Comparison of ENCODE assay signal across 23 cellular contexts in genomic region chr3:170804095-170804494, GRCh38.
"Had no signal": no experiment of that assay in that cellular context is flagged by ENCODE, and none has a peak within 500 bp of the region (broad histone marks: within the 10 kb centered on the region; RNA-seq: fewer than 3 reads in every experiment).

No MANE protein-coding gene starts in this region.

- ATAC-seq: activated T-cell treated with anti-CD3 and anti-CD28 coated beads, Interleukin-2, amount 50 U/mL, for 4 hours; effector memory CD8-positive, alpha-beta T cell; heart right ventricle; left cardiac atrium; sciatic nerve; stimulated activated naive B cell treated with anti-CD40 and anti-IgM and Interleukin-4, amounts not matched to agents 10 μg/mL and 1 μg/mL and 100 μg/mL, for 72 hours had no signal

- H3K9me3 ChIP-seq: colonic mucosa, esophagus muscularis mucosa, uterus had no signal

- DNase-seq: activated CD4-positive, alpha-beta T cell treated with anti-CD3 and anti-CD28 coated beads for 4 hours; activated CD4-positive, alpha-beta T cell treated with anti-CD3 and anti-CD28 coated beads, Interleukin-2, amount 50 U/mL, for 48 hours; activated CD4-positive, CD25-positive, alpha-beta regulatory T cell; activated CD8-positive, alpha-beta memory T cell treated with anti-CD3 and anti-CD28 coated beads, Interleukin-2, amount 50 U/mL, for 48 hours; activated naive CD4-positive, alpha-beta T cell treated with Interleukin-2 at 50 U/mL for 16 hours; activated naive CD8-positive, alpha-beta T cell treated with anti-CD3 and anti-CD28 coated beads for 36 hours; activated T-cell treated with anti-CD3 and anti-CD28 coated beads, Interleukin-2, amount 50 U/mL, for 4 hours; colonic mucosa; dorsolateral prefrontal cortex; effector memory CD8-positive, alpha-beta T cell; heart right ventricle; islet precursor cell; left cardiac atrium; naive B cell; occipital lobe; small intestine; stimulated activated CD4-positive, alpha-beta T cell treated with anti-CD3 and anti-CD28 coated beads, Interleukin-15, amount 100 ng/mL, for 24 hours; stimulated activated CD8-positive, alpha-beta memory T cell treated with anti-CD3 and anti-CD28 coated beads, Interleukin-4, amount 100 ng/mL, for 48 hours; stimulated activated naive B cell treated with anti-CD40 and anti-IgM and Interleukin-4, amounts not matched to agents 10 μg/mL and 1 μg/mL and 100 μg/mL, for 72 hours; trophoblast cell; uterus had no signal

- H3K36me3 ChIP-seq: colonic mucosa, esophagus muscularis mucosa, heart right ventricle, uterus had no signal

- H3K4me1 ChIP-seq: colonic mucosa, esophagus muscularis mucosa, uterus had no signal

- H3K4me3 ChIP-seq: colonic mucosa, dorsolateral prefrontal cortex, esophagus muscularis mucosa, heart right ventricle, uterus had no signal

- H3K27me3 ChIP-seq: colonic mucosa, dorsolateral prefrontal cortex, uterus had no signal

- H3K27ac ChIP-seq: colonic mucosa, dorsolateral prefrontal cortex, esophagus muscularis mucosa, heart right ventricle had no signal
